10 cellular contexts compared by ENCODE assay signal in the genomic region with DNA sequence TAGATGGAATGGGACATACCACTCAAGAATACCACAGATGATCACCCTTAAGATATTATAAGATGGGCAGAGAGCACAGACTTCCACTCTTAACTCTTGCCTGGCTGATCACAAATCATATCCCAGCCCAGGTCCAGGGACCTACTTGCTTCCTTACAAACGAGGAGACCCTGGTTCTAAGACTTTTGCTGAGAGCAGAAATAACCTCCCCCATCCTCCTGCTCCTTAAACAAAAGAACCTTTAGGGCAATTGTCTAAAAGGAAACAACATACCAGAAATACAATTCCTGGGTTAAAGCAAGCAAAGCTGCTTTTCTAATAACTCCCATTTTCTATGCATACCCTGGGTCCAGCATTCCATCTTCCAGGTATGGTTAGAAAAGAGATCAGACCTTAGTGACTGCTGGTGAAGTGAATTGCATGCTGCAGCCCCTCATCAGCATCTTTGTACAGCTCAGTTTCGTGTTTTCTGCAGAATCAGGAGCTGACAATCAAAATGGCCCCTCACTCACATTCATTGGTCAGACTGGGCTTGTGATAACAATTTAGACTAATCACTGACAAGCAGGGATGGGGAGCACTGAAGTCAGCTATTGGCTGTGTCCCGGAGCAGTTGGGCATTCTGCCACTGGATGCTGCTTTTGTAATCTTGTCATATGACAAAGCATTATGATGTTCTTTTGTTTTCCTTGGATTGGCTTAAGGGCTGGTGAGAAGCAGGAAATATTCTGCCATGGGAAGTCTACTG. TPM values are rescaled to one million over a fixed set of nuclear protein-coding genes. Genes with fewer than 3 reads are reported as not detected.
DNase-seq lines count a peak whose midpoint lies in the region; ATAC-seq, FAIRE-seq and TF ChIP-seq lines count a peak whose summit lies in the region.
"Had no signal": no experiment of that assay in that cellular context is flagged by ENCODE, and none has a peak within 500 bp of the region (broad histone marks: within the 10 kb centered on the region; RNA-seq: fewer than 3 reads in every experiment).

No MANE protein-coding gene starts in this region.

- H3K27me3 ChIP-seq in liver (ENCODE audit: control insufficient read depth in 4 of 4, insufficient read depth in 4 of 4, low read length in 3 of 4) = no peaks in the 10 kb centered on the region
- H3K27me3 ChIP-seq in upper lobe of right lung = no peaks in the 10 kb centered on the region
- H3K27me3 ChIP-seq in endodermal cell (ENCODE audit: control insufficient read depth, insufficient read depth, low read length, poor library complexity, severe bottlenecking) = no peaks in the 10 kb centered on the region
- H3K27me3 ChIP-seq: breast epithelium had no signal

- no peaks in the 10 kb centered on the region for H3K27me3 Mint-ChIP-seq in endodermal cell (ENCODE audit: insufficient read depth)
- H3K27me3 Mint-ChIP-seq in stimulated activated naive CD8-positive, alpha-beta T cell treated with anti-CD3 and anti-CD28 coated beads, Interleukin-15, amount 100 ng/mL, for 72 hours = peaks cover 66% of the 10 kb centered on the region
- H3K27me3 Mint-ChIP-seq: progenitor cell of endocrine pancreas, T-cell had no signal

- peaks cover 17% of the 10 kb centered on the region for H3K4me1 Mint-ChIP-seq in endodermal cell
- peaks cover 11% of the 10 kb centered on the region for H3K4me1 Mint-ChIP-seq in stimulated activated naive CD8-positive, alpha-beta T cell treated with anti-CD3 and anti-CD28 coated beads, Interleukin-15, amount 100 ng/mL, for 72 hours

- no peaks in the 10 kb centered on the region for H3K36me3 Mint-ChIP-seq in endodermal cell (ENCODE audit: low read depth)

- ATAC-seq in upper lobe of right lung = peak; percentile 67
- no peak for ATAC-seq in stimulated activated naive CD8-positive, alpha-beta T cell treated with anti-CD3 and anti-CD28 coated beads, Interleukin-15, amount 100 ng/mL, for 72 hours
- ATAC-seq: T-cell had no signal

- peaks cover 6 to 20% (median 15%) of the 10 kb centered on the region in 4 donors for H3K4me1 ChIP-seq in liver (ENCODE audit: control insufficient read depth in 4 of 4, insufficient read depth in 4 of 4, low read length in 3 of 4)
- H3K4me1 ChIP-seq in upper lobe of right lung = peaks cover 16% of the 10 kb centered on the region
- no peaks in the 10 kb centered on the region for H3K4me1 ChIP-seq in endodermal cell (ENCODE audit: control insufficient read depth, insufficient read depth, low read length)
- H3K4me1 ChIP-seq in kidney (ENCODE audit: control insufficient read depth in 1 of 2, insufficient read depth in 1 of 2, low read depth in 1 of 2, low read length in 2 of 2) = peaks cover 9 to 22% of the 10 kb centered on the region in 2 donors

- no peak for TF ChIP-seq RAD21 in liver (IDR thresholded peaks at IDR 0.05)

- TF ChIP-seq CTCF in liver (IDR thresholded peaks at IDR 0.05; ENCODE audit: low read depth, low read length, missing input control) = no peak
- no peak for TF ChIP-seq CTCF in upper lobe of right lung (IDR thresholded peaks at IDR 0.05)
- no peak for TF ChIP-seq CTCF in endodermal cell (conservative IDR thresholded peaks at IDR 0.05)
- no peak for TF ChIP-seq CTCF in kidney (IDR thresholded peaks at IDR 0.05; ENCODE audit: borderline replicate concordance, extremely low read depth, insufficient read depth)

- H3K4me3 ChIP-seq in liver (ENCODE audit: low read depth in 1 of 3, low read length in 3 of 3) = no peak overlapping the region
- no peak overlapping the region for H3K4me3 ChIP-seq in upper lobe of right lung
- no peak overlapping the region for H3K4me3 ChIP-seq in endodermal cell (ENCODE audit: low read length)
- H3K4me3 ChIP-seq in kidney (ENCODE audit: low read length in 2 of 2) = no peak overlapping the region
- H3K4me3 ChIP-seq: breast epithelium had no signal

- no peak overlapping the region for H3K27ac Mint-ChIP-seq in endodermal cell
- H3K27ac Mint-ChIP-seq in stimulated activated naive CD8-positive, alpha-beta T cell treated with anti-CD3 and anti-CD28 coated beads, Interleukin-15, amount 100 ng/mL, for 72 hours = no peak overlapping the region
- H3K27ac Mint-ChIP-seq: progenitor cell of endocrine pancreas, T-cell had no signal

- 65% methylated on average over 3 of the region's 3 CpGs for WGBS in liver
- WGBS in endodermal cell (ENCODE audit: insufficient coverage in 1 of 2, insufficient read length in 1 of 2), 2 experiments = 89 to 90% methylated on average over 1 to 3 of the region's 3 CpGs

- no peak overlapping the region for H3K9ac ChIP-seq in liver (ENCODE audit: low read depth in 1 of 2, low read length in 2 of 2)
- no peak overlapping the region for H3K9ac ChIP-seq in endodermal cell (ENCODE audit: extremely low read depth, low read length, poor library complexity, severe bottlenecking)
- no peak overlapping the region for H3K9ac ChIP-seq in kidney (ENCODE audit: low read length in 2 of 2)

- H3K27ac ChIP-seq in liver (ENCODE audit: low read depth in 1 of 2, low read length in 2 of 2) (no peak overlapping the region), upper lobe of right lung (no peak overlapping the region), endodermal cell (ENCODE audit: low read depth, low read length) (no peak overlapping the region), kidney (ENCODE audit: low read depth in 2 of 2, low read length in 2 of 2) (no peak overlapping the region)
- H3K27ac ChIP-seq: breast epithelium had no signal

- no peak overlapping the region for H3K4me3 Mint-ChIP-seq in endodermal cell
- no peak overlapping the region for H3K4me3 Mint-ChIP-seq in stimulated activated naive CD8-positive, alpha-beta T cell treated with anti-CD3 and anti-CD28 coated beads, Interleukin-15, amount 100 ng/mL, for 72 hours
- H3K4me3 Mint-ChIP-seq: T-cell had no signal

- H3K36me3 ChIP-seq in liver (ENCODE audit: control insufficient read depth in 4 of 4, insufficient read depth in 3 of 4, low read depth in 1 of 4, low read length in 3 of 4) = peaks cover 13 to 22% (median 17%) of the 10 kb centered on the region in 4 donors
- H3K36me3 ChIP-seq in upper lobe of right lung = peaks cover 37% of the 10 kb centered on the region
- H3K36me3 ChIP-seq in endodermal cell (ENCODE audit: control insufficient read depth, insufficient read depth, low read length) = no peaks in the 10 kb centered on the region
- H3K36me3 ChIP-seq in kidney (ENCODE audit: control insufficient read depth in 1 of 2, insufficient read depth in 2 of 2, low read length in 2 of 2) = peaks cover 9 to 14% of the 10 kb centered on the region in 2 donors
- H3K36me3 ChIP-seq: breast epithelium had no signal

- H3K9me3 Mint-ChIP-seq in endodermal cell = no peaks in the 10 kb centered on the region
- no peaks in the 10 kb centered on the region for H3K9me3 Mint-ChIP-seq in stimulated activated naive CD8-positive, alpha-beta T cell treated with anti-CD3 and anti-CD28 coated beads, Interleukin-15, amount 100 ng/mL, for 72 hours
- H3K9me3 Mint-ChIP-seq: T-cell had no signal

- H3K9me3 ChIP-seq in liver (ENCODE audit: control insufficient read depth in 4 of 4, low read length in 3 of 4) = no peaks in the 10 kb centered on the region
- no peaks in the 10 kb centered on the region for H3K9me3 ChIP-seq in upper lobe of right lung
- H3K9me3 ChIP-seq in endodermal cell (ENCODE audit: control insufficient read depth, low read length) = no peaks in the 10 kb centered on the region
- no peaks in the 10 kb centered on the region for H3K9me3 ChIP-seq in kidney (ENCODE audit: control insufficient read depth in 1 of 2, low read length in 2 of 2)
- H3K9me3 ChIP-seq: breast epithelium had no signal

- DNase-seq in NCI-H146 (lab: John Stamatoyannopoulos, UW) (peak; percentile 74), cerebellar cortex (ENCODE audit: low spot score) (peak; percentile 99), upper lobe of right lung (no peak), endodermal cell (no peak), kidney (no peak)
- DNase-seq in stimulated activated naive CD8-positive, alpha-beta T cell treated with anti-CD3 and anti-CD28 coated beads, Interleukin-15, amount 100 ng/mL, for 72 hours = no peak
- DNase-seq: T-cell had no signal

- FAIRE-seq in kidney (lab: Jason Lieb, UNC) = no peak

- intact Hi-C loops in upper lobe of right lung (cut with DNase I) = no loop called here
- intact Hi-C loops in kidney (cut with DNase I) = no loop called here

TF ChIP-seq in liver, 16 proteins besides CTCF, POLR2A, EP300 and RAD21:
- TF ChIP-seq YY1 (IDR thresholded peaks at IDR 0.05) (peak; percentile 27), GABPA (IDR thresholded peaks at IDR 0.05 in 1 of 2, conservative IDR thresholded peaks at IDR 0.05 in 1 of 2) (no peak)

RNA-seq across cellular contexts. Expression of a gene that starts 14.6 kb away (rescaled TPM):
- total RNA-seq in liver (10 to 100 TPM in 1 of 2 donors, 1 to 10 TPM in 1; 9.8 to 11.2 TPM), upper lobe of right lung (78.0 TPM), endodermal cell (under 1 TPM in 1 of 2 donors, not detected in 1; 0.42 TPM), kidney (20.1 TPM)
- polyA plus RNA-seq in liver (10 to 100 TPM in 1 of 2 donors, 1 to 10 TPM in 1; 9.2 to 10.9 TPM), kidney (ENCODE audit: insufficient read depth, low read depth, low replicate concordance) (14.7 TPM)
- polyA plus RNA-seq in endodermal cell (2013, experiment 1 of 2) = 0.61 TPM
- polyA plus RNA-seq in endodermal cell (2013, experiment 2 of 2) = 0.41 TPM
- total RNA-seq: progenitor cell of endocrine pancreas had no signal

RNA-seq across cellular contexts. Expression of a gene that starts 35.5 kb away (rescaled TPM):
- total RNA-seq in liver (10 to 100 TPM in 1 of 2 donors, not detected in 1; 13.3 TPM), upper lobe of right lung (not detected), endodermal cell (not detected), kidney (not detected)
- polyA plus RNA-seq in liver (under 1 TPM in 1 of 2 donors, not detected in 1; 0.15 TPM), kidney (ENCODE audit: insufficient read depth, low read depth, low replicate concordance) (not detected)
- polyA plus RNA-seq in endodermal cell (2013, experiment 1 of 2) = not detected
- polyA plus RNA-seq in endodermal cell (2013, experiment 2 of 2) = not detected
- total RNA-seq: breast epithelium, progenitor cell of endocrine pancreas, T-cell had no signal

RNA-seq across cellular contexts. Expression of a gene that starts 40.5 kb away (rescaled TPM):
- total RNA-seq in liver (1 to 10 TPM; 4.8 to 5.5 TPM), upper lobe of right lung (47.2 TPM), endodermal cell (under 1 TPM in 1 of 2 donors, not detected in 1; 0.37 TPM), kidney (12.2 TPM)
- polyA plus RNA-seq in liver (1 to 10 TPM; 5.0 to 5.5 TPM), kidney (ENCODE audit: insufficient read depth, low read depth, low replicate concordance) (6.9 TPM)
- 0.11 TPM for polyA plus RNA-seq in endodermal cell (2013, experiment 1 of 2)
- 0.12 TPM for polyA plus RNA-seq in endodermal cell (2013, experiment 2 of 2)
- total RNA-seq: progenitor cell of endocrine pancreas had no signal

RNA-seq across cellular contexts. Expression of a gene that starts 50.0 kb away (rescaled TPM):
- total RNA-seq in liver (10 to 100 TPM; 11.4 to 11.8 TPM), upper lobe of right lung (51.1 TPM), endodermal cell (under 1 TPM in 1 of 2 donors, not detected in 1; 0.59 TPM), kidney (16.9 TPM)
- polyA plus RNA-seq in liver (10 to 100 TPM in 1 of 2 donors, 1 to 10 TPM in 1; 8.1 to 17.5 TPM), kidney (ENCODE audit: insufficient read depth, low read depth, low replicate concordance) (40.9 TPM)
- 7.4 TPM for polyA plus RNA-seq in endodermal cell (2013, experiment 1 of 2)
- polyA plus RNA-seq in endodermal cell (2013, experiment 2 of 2) = 7.7 TPM

Comparison
In these comparisons a context has a peak if more than half of its experiments do, and no peak if none do; other contexts are left out.
1. DNase-seq: peak in NCI-H146 (single experiment) and cerebellar cortex (single experiment); none in upper lobe of right lung (single experiment), endodermal cell (single experiment), kidney (single experiment) and stimulated activated naive CD8-positive, alpha-beta T cell treated with anti-CD3 and anti-CD28 coated beads, Interleukin-15, amount 100 ng/mL, for 72 hours (0 of 2).
2. RNA of a gene that starts 14.6 kb away (total RNA-seq): 78.0 TPM in upper lobe of right lung (single experiment), 20.1 TPM in kidney (single experiment) and 9.8 to 11.2 TPM in liver; 0.42 TPM in endodermal cell; every median in the first group is over 4 times any median in the second.